Comparison of ENCODE assay signal across 9 cellular contexts in genomic region chr14:59964251-59965007, GRCh38. TPM values are rescaled to one million over a fixed set of nuclear protein-coding genes. Genes with fewer than 3 reads are reported as not detected.
DNase-seq lines count a peak whose midpoint lies in the region; ATAC-seq and TF ChIP-seq lines count a peak whose summit lies in the region.
"Had no signal": no experiment of that assay in that cellular context is flagged by ENCODE, and none has a peak within 500 bp of the region (broad histone marks: within the 10 kb centered on the region; RNA-seq: fewer than 3 reads in every experiment).

No MANE protein-coding gene starts in this region.

- peak overlapping the region; percentile 48 for H3K27ac Mint-ChIP-seq in activated CD8-positive, alpha-beta memory T cell treated with anti-CD3 and anti-CD28 coated beads, Interleukin-2, amount 10 ng/mL, durations not matched to agents 7 days and 5 days
- H3K27ac Mint-ChIP-seq in stimulated activated effector memory CD8-positive, alpha-beta T cell treated with anti-CD3 and anti-CD28 coated beads, Interleukin-12 subunit alpha, Interleukin-12 subunit beta, amount 100 ng/mL, for 72 hours = no peak overlapping the region
- no peak overlapping the region for H3K27ac Mint-ChIP-seq in osteocyte (ENCODE audit: unreplicated experiment)

- peak overlapping the region; percentile 72 for H3K4me3 Mint-ChIP-seq in activated CD8-positive, alpha-beta memory T cell treated with anti-CD3 and anti-CD28 coated beads, Interleukin-2, amount 10 ng/mL, durations not matched to agents 7 days and 5 days
- peak overlapping the region; percentile 76 for H3K4me3 Mint-ChIP-seq in stimulated activated effector memory CD8-positive, alpha-beta T cell treated with anti-CD3 and anti-CD28 coated beads, Interleukin-12 subunit alpha, Interleukin-12 subunit beta, amount 100 ng/mL, for 72 hours
- H3K4me3 Mint-ChIP-seq in osteocyte (ENCODE audit: unreplicated experiment) = no peak overlapping the region

- DNase-seq in activated CD8-positive, alpha-beta memory T cell treated with anti-CD3 and anti-CD28 coated beads, Interleukin-2, amount 10 ng/mL, durations not matched to agents 7 days and 5 days = no peak
- no peak for DNase-seq in activated CD8-positive, alpha-beta memory T cell treated with anti-CD3 and anti-CD28 coated beads, Interleukin-2, amount 50 U/mL, for 48 hours
- DNase-seq in astrocyte of the hippocampus (ENCODE audit: low read depth, low spot score) = peak; percentile 49
- DNase-seq in stimulated activated effector memory CD8-positive, alpha-beta T cell treated with anti-CD3 and anti-CD28 coated beads, Interleukin-12 subunit alpha, Interleukin-12 subunit beta, amount 100 ng/mL, for 72 hours (ENCODE audit: low spot score in 2 of 2) = no peak
- DNase-seq in kidney glomerular epithelial cell (lab: John Stamatoyannopoulos, UW) = no peak
- DNase-seq in osteocyte (ENCODE audit: extremely low spot score, unreplicated experiment) = no peak
- no peak for DNase-seq in activated gamma-delta T cell (lab: John Stamatoyannopoulos, UW)

- H3K4me1 Mint-ChIP-seq in activated CD8-positive, alpha-beta memory T cell treated with anti-CD3 and anti-CD28 coated beads, Interleukin-2, amount 10 ng/mL, durations not matched to agents 7 days and 5 days = peaks cover 17% of the 10 kb centered on the region
- no peaks in the 10 kb centered on the region for H3K4me1 Mint-ChIP-seq in stimulated activated effector memory CD8-positive, alpha-beta T cell treated with anti-CD3 and anti-CD28 coated beads, Interleukin-12 subunit alpha, Interleukin-12 subunit beta, amount 100 ng/mL, for 72 hours
- H3K4me1 Mint-ChIP-seq in osteocyte (ENCODE audit: unreplicated experiment) = peaks cover 9% of the 10 kb centered on the region

- peaks cover 8% of the 10 kb centered on the region for H3K27me3 Mint-ChIP-seq in activated CD8-positive, alpha-beta memory T cell treated with anti-CD3 and anti-CD28 coated beads, Interleukin-2, amount 10 ng/mL, durations not matched to agents 7 days and 5 days
- H3K27me3 Mint-ChIP-seq in osteocyte (ENCODE audit: unreplicated experiment) = peaks cover 7% of the 10 kb centered on the region

- TF ChIP-seq CTCF in osteocyte (IDR thresholded peaks at IDR 0.05) = no peak

- H3K36me3 Mint-ChIP-seq in activated CD8-positive, alpha-beta memory T cell treated with anti-CD3 and anti-CD28 coated beads, Interleukin-2, amount 10 ng/mL, durations not matched to agents 7 days and 5 days = no peaks in the 10 kb centered on the region
- H3K36me3 Mint-ChIP-seq in stimulated activated effector memory CD8-positive, alpha-beta T cell treated with anti-CD3 and anti-CD28 coated beads, Interleukin-12 subunit alpha, Interleukin-12 subunit beta, amount 100 ng/mL, for 72 hours = no peaks in the 10 kb centered on the region
- no peaks in the 10 kb centered on the region for H3K36me3 Mint-ChIP-seq in osteocyte (ENCODE audit: unreplicated experiment)

- H3K9me3 Mint-ChIP-seq in activated CD8-positive, alpha-beta memory T cell treated with anti-CD3 and anti-CD28 coated beads, Interleukin-2, amount 10 ng/mL, durations not matched to agents 7 days and 5 days (ENCODE audit: low read depth) = no peaks in the 10 kb centered on the region
- H3K9me3 Mint-ChIP-seq in stimulated activated effector memory CD8-positive, alpha-beta T cell treated with anti-CD3 and anti-CD28 coated beads, Interleukin-12 subunit alpha, Interleukin-12 subunit beta, amount 100 ng/mL, for 72 hours = no peaks in the 10 kb centered on the region
- no peaks in the 10 kb centered on the region for H3K9me3 Mint-ChIP-seq in osteocyte (ENCODE audit: unreplicated experiment)

- ATAC-seq in activated CD8-positive, alpha-beta memory T cell treated with anti-CD3 and anti-CD28 coated beads, Interleukin-2, amount 10 ng/mL, durations not matched to agents 7 days and 5 days = peak; percentile 35
- ATAC-seq in HG03039 (IDR thresholded peaks at IDR 0.05; ENCODE audit: unreplicated experiment) = peak; percentile 17
- ATAC-seq in stimulated activated effector memory CD8-positive, alpha-beta T cell treated with anti-CD3 and anti-CD28 coated beads, Interleukin-12 subunit alpha, Interleukin-12 subunit beta, amount 100 ng/mL, for 72 hours = peak; percentile 34

- CTCF ChIA-PET in activated CD8-positive, alpha-beta memory T cell treated with anti-CD3 and anti-CD28 coated beads, Interleukin-2, amount 10 ng/mL, durations not matched to agents 7 days and 5 days (lab: Charles Lee) = interaction anchor here (0.8 to 7.1 kb wide), 18 partner anchors 8 to 457 kb away, joined by 3 to 108 read pairs (median 4); partner anchors contain the start of genes CCDC175, DHRS7, PCNX4 and PPM1A

RNA-seq across cellular contexts. Expression of gene LRRC9, which starts 44.5 kb away (rescaled TPM):
- total RNA-seq in activated CD8-positive, alpha-beta memory T cell treated with anti-CD3 and anti-CD28 coated beads, Interleukin-2, amount 10 ng/mL, durations not matched to agents 7 days and 5 days = not detected
- not detected in 2 replicates for total RNA-seq in osteocyte
- total RNA-seq: pulmonary artery endothelial cell had no signal
